Comparison of ENCODE assay signal across 11 cellular contexts in the genomic region with DNA sequence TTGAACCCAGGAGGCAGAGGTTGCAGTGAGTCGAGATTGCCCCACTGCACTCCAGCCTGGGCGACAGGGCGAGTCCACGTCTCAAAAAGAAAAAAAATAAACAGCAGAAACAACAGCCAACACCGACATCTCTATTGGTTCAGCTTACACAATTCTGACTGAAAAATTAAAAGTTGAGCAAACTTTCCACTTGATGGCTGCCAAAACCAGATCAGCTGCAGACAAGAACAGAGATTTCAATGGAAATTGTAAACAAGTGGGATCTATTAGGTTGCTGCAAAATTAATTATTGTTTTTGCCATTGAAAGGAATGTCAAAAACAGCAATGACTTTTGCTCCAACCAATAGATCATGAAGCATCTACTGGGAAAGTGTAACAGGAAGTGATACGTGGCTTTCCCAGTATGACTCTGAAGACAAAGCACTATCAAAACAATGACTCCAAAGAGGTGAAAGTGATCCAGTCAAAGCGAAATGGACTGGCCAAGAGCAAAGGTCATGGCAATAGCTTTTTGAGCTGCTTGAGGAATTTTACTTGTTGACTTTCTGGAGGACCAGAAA. TPM values are rescaled to one million over a fixed set of nuclear protein-coding genes. Genes with fewer than 3 reads are reported as not detected.
DNase-seq lines count a peak whose midpoint lies in the region; ATAC-seq and TF ChIP-seq lines count a peak whose summit lies in the region.
"Had no signal": no experiment of that assay in that cellular context is flagged by ENCODE, and none has a peak within 500 bp of the region (broad histone marks: within the 10 kb centered on the region; RNA-seq: fewer than 3 reads in every experiment).

No MANE protein-coding gene starts in this region.

- intact Hi-C loops in MCF 10A (cut with micrococcal nuclease), result no loop called here
- intact Hi-C loops in breast epithelium (cut with DNase I; ENCODE audit: low total_unique reads), result loop anchor here (2.0 kb wide), 1 partner anchor 50 kb away; no protein-coding TSS in a partner anchor
- intact Hi-C loops in Right ventricle myocardium inferior (cut with DNase I), result no loop called here

- no peak for ATAC-seq in Right ventricle myocardium inferior
- ATAC-seq: psoas muscle had no signal

- TF ChIP-seq CTCF in MCF 10A (IDR thresholded peaks at IDR 0.05; ENCODE audit: unreplicated experiment) (no peak), breast epithelium (IDR thresholded peaks at IDR 0.05) (no peak), fibroblast of mammary gland (conservative IDR thresholded peaks at IDR 0.05; ENCODE audit: control insufficient read depth, insufficient read depth, low read depth, low read length) (no peak)

- peak; percentile 19 for DNase-seq in MCF 10A (ENCODE audit: unreplicated experiment)
- no peak for DNase-seq in breast epithelium (ENCODE audit: low spot score in 2 of 2)
- DNase-seq in fibroblast of mammary gland (ENCODE audit: low read depth), result peak; percentile 71
- no peak for DNase-seq in Right ventricle myocardium inferior (ENCODE audit: missing footprints)
- DNase-seq in GM19238 (ENCODE audit: insufficient read length, low spot score), result no peak
- DNase-seq in activated effector memory CD4-positive, alpha-beta T cell treated with Interleukin-2 at 50 U/mL for 16 hours, result no peak
- DNase-seq: activated CD8-positive, alpha-beta memory T cell treated with anti-CD3 and anti-CD28 coated beads for 24 hours; NCI-H2029 treated with DMSO at 0.1 percent for 48 hours; psoas muscle; stimulated activated CD8-positive, alpha-beta memory T cell treated with anti-CD3 and anti-CD28 coated beads, Interleukin-4, amount 100 ng/mL, for 48 hours had no signal

- POLR2A ChIA-PET in MCF 10A (lab: Yijun Ruan, JAX), result interaction anchor here (0.9 to 1.1 kb wide), 2 partner anchors 9 to 35 kb away, joined by 3 read pairs; partner anchors contain the start of gene RPL39

- CTCF ChIA-PET in MCF 10A (lab: Yijun Ruan, JAX), result interaction anchor here (0.6 kb wide), 1 partner anchor 44 kb away, joined by 3 read pairs; no protein-coding TSS in a partner anchor

- BruUV-seq in MCF 10A (replicated peaks; lab: Mats Ljungman, UMichigan), result no TSS peak

- peaks cover 0 to 3% of the 10 kb centered on the region in 2 donors for H3K27me3 ChIP-seq in breast epithelium
- H3K27me3 ChIP-seq: BLaER1 treated with 17β-estradiol and CSF1 and Interleukin-3, amounts not matched to agents 10 nM and 100 nM had no signal

- no peaks in the 10 kb centered on the region for H3K4me1 Mint-ChIP-seq in MCF 10A (ENCODE audit: insufficient read depth, unreplicated experiment)

- H3K4me3 ChIP-seq in breast epithelium, result no peak overlapping the region
- no peak overlapping the region for H3K4me3 ChIP-seq in fibroblast of mammary gland (ENCODE audit: control insufficient read depth, low read depth, low read length)
- H3K4me3 ChIP-seq: BLaER1 treated with 17β-estradiol and CSF1 and Interleukin-3, amounts not matched to agents 10 nM and 100 nM; psoas muscle had no signal

- TF ChIP-seq POLR2A in breast epithelium (IDR thresholded peaks at IDR 0.05), result no peak

- H3K27ac Mint-ChIP-seq in MCF 10A (ENCODE audit: low read depth, unreplicated experiment), result no peak overlapping the region

- H3K27me3 Mint-ChIP-seq in MCF 10A (ENCODE audit: insufficient read depth, unreplicated experiment), result peaks cover 9% of the 10 kb centered on the region

- no peaks in the 10 kb centered on the region for H3K4me1 ChIP-seq in breast epithelium
- H3K4me1 ChIP-seq: psoas muscle had no signal

- no peak overlapping the region for H3K4me3 Mint-ChIP-seq in MCF 10A (ENCODE audit: unreplicated experiment)

- peak overlapping the region in 1 of 2 donors; percentile 68 for H3K27ac ChIP-seq in breast epithelium
- H3K27ac ChIP-seq: BLaER1 treated with 17β-estradiol and CSF1 and Interleukin-3, amounts not matched to agents 10 nM and 100 nM; psoas muscle had no signal

- no peaks in the 10 kb centered on the region for H3K9me3 ChIP-seq in breast epithelium
- H3K9me3 ChIP-seq: BLaER1 treated with 17β-estradiol and CSF1 and Interleukin-3, amounts not matched to agents 10 nM and 100 nM; psoas muscle had no signal

- H3K36me3 Mint-ChIP-seq in MCF 10A (ENCODE audit: insufficient read depth, unreplicated experiment), result peaks cover 1% of the 10 kb centered on the region

- no peaks in the 10 kb centered on the region for H3K36me3 ChIP-seq in breast epithelium

- H3K9me3 Mint-ChIP-seq in MCF 10A (ENCODE audit: unreplicated experiment), result no peaks in the 10 kb centered on the region

RNA-seq across cellular contexts. Expression of gene UPF3B, which starts 26.3 kb away (rescaled TPM):
- total RNA-seq in MCF 10A (2022) (17.4 and 18.5 TPM in 2 replicates), breast epithelium (10 to 100 TPM in 1 of 3 donors, 1 to 10 TPM in 2; 7.5 to 10.8 (median 8.2) TPM), Right ventricle myocardium inferior (3.4 TPM)

RNA-seq across cellular contexts. Expression of gene RPL39, which starts 35.0 kb away (rescaled TPM):
- 1,826 and 1,944 TPM in 2 replicates for total RNA-seq in MCF 10A (2022)
- total RNA-seq in breast epithelium, result 1,000 to 10,000 TPM; 7,705 to 9,033 (median 8,363) TPM
- total RNA-seq in Right ventricle myocardium inferior, result 1,140 TPM

RNA-seq across cellular contexts. Expression of gene RNF113A, which starts 45.1 kb away (rescaled TPM):
- total RNA-seq in MCF 10A (2022) (19.0 and 23.0 TPM in 2 replicates), breast epithelium (10 to 100 TPM; 12.5 to 14.1 (median 13.5) TPM), Right ventricle myocardium inferior (8.1 TPM)

RNA-seq across cellular contexts. Expression of gene NDUFA1, which starts 45.2 kb away (rescaled TPM):
- total RNA-seq in MCF 10A (2022) (76.7 and 82.8 TPM in 2 replicates), breast epithelium (10 to 100 TPM; 45.5 to 70.8 (median 47.5) TPM), Right ventricle myocardium inferior (683 TPM)

Comparison
In these comparisons a context has a peak if more than half of its experiments do, and no peak if none do; other contexts are left out.
1. DNase-seq: peak in MCF 10A (single experiment) and fibroblast of mammary gland (single experiment); none in breast epithelium (0 of 2), Right ventricle myocardium inferior (single experiment), GM19238 (single experiment) and activated effector memory CD4-positive, alpha-beta T cell treated with Interleukin-2 at 50 U/mL for 16 hours (single experiment).